ENCODE assay signal across 16 cellular contexts in the genomic region with DNA sequence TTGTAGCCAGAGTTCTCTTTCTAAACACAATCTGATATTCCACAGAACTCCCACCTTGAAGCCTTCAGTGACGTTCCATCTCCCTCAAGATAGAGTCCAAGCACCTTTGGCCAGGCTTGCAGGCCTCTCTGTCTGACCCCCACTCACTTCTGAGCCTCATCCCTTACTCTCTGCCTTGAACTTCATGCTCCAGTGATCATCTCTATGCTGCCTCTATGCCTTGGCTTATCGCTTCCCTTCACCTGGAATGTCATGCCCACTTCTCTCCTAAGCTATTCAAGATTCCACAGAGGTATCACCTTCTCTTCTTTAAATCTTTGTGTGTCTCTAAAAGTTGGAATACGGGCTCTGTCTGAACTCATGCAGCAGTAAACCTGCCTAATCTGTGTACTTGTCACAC. TPM values are rescaled to one million over a fixed set of nuclear protein-coding genes. Genes with fewer than 3 reads are reported as not detected.
DNase-seq lines count a peak whose midpoint lies in the region; ATAC-seq and TF ChIP-seq lines count a peak whose summit lies in the region.
"Had no signal": no experiment of that assay in that cellular context is flagged by ENCODE, and none has a peak within 500 bp of the region (broad histone marks: within the 10 kb centered on the region; RNA-seq: fewer than 3 reads in every experiment).

No MANE protein-coding gene starts in this region.

- H3K4me1 Mint-ChIP-seq in activated naive CD8-positive, alpha-beta T cell treated with anti-CD3 and anti-CD28 coated beads, Interleukin-2, amount 10 ng/mL, durations not matched to agents 7 days and 5 days, result no peaks in the 10 kb centered on the region
- H3K4me1 Mint-ChIP-seq in activated naive CD8-positive, alpha-beta T cell treated with anti-CD3 and anti-CD28 coated beads, Interleukin-2, amount 50 U/mL, for 24 hours, result no peaks in the 10 kb centered on the region
- no peaks in the 10 kb centered on the region for H3K4me1 Mint-ChIP-seq in activated naive CD4-positive, alpha-beta T cell treated with anti-CD3 and anti-CD28 coated beads, Interleukin-2, amount 10 ng/mL, durations not matched to agents 7 days and 5 days

- WGBS in psoas muscle, 3 donors, result 66 to 88% (median 76%) methylated on average over 3 of the region's 3 CpGs

- H3K36me3 ChIP-seq in psoas muscle (ENCODE audit: insufficient read depth in 1 of 2, low read depth in 1 of 2) (no peaks in the 10 kb centered on the region), left lung (no peaks in the 10 kb centered on the region)

- no peaks in the 10 kb centered on the region for H3K27me3 ChIP-seq in psoas muscle (ENCODE audit: insufficient read depth in 3 of 3, low read length in 2 of 3)
- H3K27me3 ChIP-seq in left lung, result no peaks in the 10 kb centered on the region

- no peaks in the 10 kb centered on the region for H3K9me3 Mint-ChIP-seq in activated naive CD8-positive, alpha-beta T cell treated with anti-CD3 and anti-CD28 coated beads, Interleukin-2, amount 10 ng/mL, durations not matched to agents 7 days and 5 days
- H3K9me3 Mint-ChIP-seq in activated naive CD8-positive, alpha-beta T cell treated with anti-CD3 and anti-CD28 coated beads, Interleukin-2, amount 50 U/mL, for 24 hours, result no peaks in the 10 kb centered on the region
- no peaks in the 10 kb centered on the region for H3K9me3 Mint-ChIP-seq in activated naive CD4-positive, alpha-beta T cell treated with anti-CD3 and anti-CD28 coated beads, Interleukin-2, amount 10 ng/mL, durations not matched to agents 7 days and 5 days
- H3K9me3 Mint-ChIP-seq: CD4-positive, alpha-beta T cell; GM23338; HFFc6 had no signal

- CTCF ChIA-PET in activated naive CD4-positive, alpha-beta T cell treated with anti-CD3 and anti-CD28 coated beads, Interleukin-2, amount 10 ng/mL, durations not matched to agents 7 days and 5 days (lab: Charles Lee), result interaction anchor here (0.8 to 2.4 kb wide), 15 partner anchors 8 to 159 kb away, joined by 3 to 13 read pairs (median 5); partner anchors contain the start of gene DCTN3

- TF ChIP-seq CTCF in psoas muscle (IDR thresholded peaks at IDR 0.05) (no peak), left lung (IDR thresholded peaks at IDR 0.05) (no peak)

- peaks cover 6% of the 10 kb centered on the region for H3K4me1 ChIP-seq in psoas muscle
- H3K4me1 ChIP-seq in left lung, result no peaks in the 10 kb centered on the region

- peaks cover 4% of the 10 kb centered on the region for H3K27me3 Mint-ChIP-seq in activated naive CD8-positive, alpha-beta T cell treated with anti-CD3 and anti-CD28 coated beads, Interleukin-2, amount 10 ng/mL, durations not matched to agents 7 days and 5 days
- H3K27me3 Mint-ChIP-seq in activated naive CD8-positive, alpha-beta T cell treated with anti-CD3 and anti-CD28 coated beads, Interleukin-2, amount 50 U/mL, for 24 hours, result peaks cover 9% of the 10 kb centered on the region
- H3K27me3 Mint-ChIP-seq in activated naive CD4-positive, alpha-beta T cell treated with anti-CD3 and anti-CD28 coated beads, Interleukin-2, amount 10 ng/mL, durations not matched to agents 7 days and 5 days, result peaks cover 39% of the 10 kb centered on the region

- no peak for DNase-seq in activated naive CD8-positive, alpha-beta T cell treated with anti-CD3 and anti-CD28 coated beads, Interleukin-2, amount 10 ng/mL, durations not matched to agents 7 days and 5 days
- DNase-seq in activated naive CD8-positive, alpha-beta T cell treated with anti-CD3 and anti-CD28 coated beads, Interleukin-2, amount 50 U/mL, for 24 hours, result no peak
- peak; percentile 55 for DNase-seq in left kidney (ENCODE audit: low read depth, low spot score)
- no peak for DNase-seq in psoas muscle
- no peak for DNase-seq in left lung
- DNase-seq in NOMO-1 treated with DMSO at 0.1 percent for 48 hours (lab: John Stamatoyannopoulos, UW; ENCODE audit: unreplicated experiment), result no peak
- DNase-seq in activated naive CD4-positive, alpha-beta T cell treated with anti-CD3 and anti-CD28 coated beads, Interleukin-2, amount 10 ng/mL, durations not matched to agents 7 days and 5 days, result no peak

- no peak overlapping the region for H3K4me3 ChIP-seq in psoas muscle
- no peak overlapping the region for H3K4me3 ChIP-seq in left lung
- H3K4me3 ChIP-seq: A549, GM23338 had no signal

- ATAC-seq in activated naive CD8-positive, alpha-beta T cell treated with anti-CD3 and anti-CD28 coated beads, Interleukin-2, amount 10 ng/mL, durations not matched to agents 7 days and 5 days (ENCODE audit: low read depth), result no peak
- ATAC-seq in activated naive CD8-positive, alpha-beta T cell treated with anti-CD3 and anti-CD28 coated beads, Interleukin-2, amount 50 U/mL, for 24 hours, result no peak
- ATAC-seq in psoas muscle (peak in 1 of 4 donors; percentile 12), left lung (no peak)

- intact Hi-C loops in psoas muscle (cut with DNase I) (loop anchor here (2.0 to 10.0 kb wide), 6 partner anchors 54 to 276 kb away; partner anchors contain the start of genes KIF24 (in 1 of the 2) and NUDT2 (in 1 of the 2)), left lung (cut with DNase I) (loop anchor here in 1 of 2 donors (10.0 kb wide), 2 partner anchors 198 to 268 kb away; no protein-coding TSS in a partner anchor)

- POLR2A ChIA-PET in activated naive CD8-positive, alpha-beta T cell treated with anti-CD3 and anti-CD28 coated beads, Interleukin-2, amount 10 ng/mL, durations not matched to agents 7 days and 5 days (lab: Charles Lee), result no interaction called here

- no peak overlapping the region for H3K4me3 Mint-ChIP-seq in activated naive CD8-positive, alpha-beta T cell treated with anti-CD3 and anti-CD28 coated beads, Interleukin-2, amount 10 ng/mL, durations not matched to agents 7 days and 5 days
- no peak overlapping the region for H3K4me3 Mint-ChIP-seq in activated naive CD8-positive, alpha-beta T cell treated with anti-CD3 and anti-CD28 coated beads, Interleukin-2, amount 50 U/mL, for 24 hours
- no peak overlapping the region for H3K4me3 Mint-ChIP-seq in activated naive CD4-positive, alpha-beta T cell treated with anti-CD3 and anti-CD28 coated beads, Interleukin-2, amount 10 ng/mL, durations not matched to agents 7 days and 5 days
- H3K4me3 Mint-ChIP-seq: CD4-positive, alpha-beta T cell; GM23338; HFFc6 had no signal

- peak overlapping the region; percentile 2 for H3K27ac Mint-ChIP-seq in activated naive CD8-positive, alpha-beta T cell treated with anti-CD3 and anti-CD28 coated beads, Interleukin-2, amount 10 ng/mL, durations not matched to agents 7 days and 5 days
- no peak overlapping the region for H3K27ac Mint-ChIP-seq in activated naive CD8-positive, alpha-beta T cell treated with anti-CD3 and anti-CD28 coated beads, Interleukin-2, amount 50 U/mL, for 24 hours
- H3K27ac Mint-ChIP-seq in activated naive CD4-positive, alpha-beta T cell treated with anti-CD3 and anti-CD28 coated beads, Interleukin-2, amount 10 ng/mL, durations not matched to agents 7 days and 5 days, result no peak overlapping the region
- H3K27ac Mint-ChIP-seq: CD4-positive, alpha-beta T cell; GM23338; HFFc6 had no signal

- H3K36me3 Mint-ChIP-seq in activated naive CD8-positive, alpha-beta T cell treated with anti-CD3 and anti-CD28 coated beads, Interleukin-2, amount 10 ng/mL, durations not matched to agents 7 days and 5 days, result no peaks in the 10 kb centered on the region
- H3K36me3 Mint-ChIP-seq in activated naive CD8-positive, alpha-beta T cell treated with anti-CD3 and anti-CD28 coated beads, Interleukin-2, amount 50 U/mL, for 24 hours (ENCODE audit: low read depth), result no peaks in the 10 kb centered on the region
- no peaks in the 10 kb centered on the region for H3K36me3 Mint-ChIP-seq in activated naive CD4-positive, alpha-beta T cell treated with anti-CD3 and anti-CD28 coated beads, Interleukin-2, amount 10 ng/mL, durations not matched to agents 7 days and 5 days

- H3K27ac ChIP-seq in psoas muscle (peak overlapping the region; percentile 50), left lung (no peak overlapping the region)
- H3K27ac ChIP-seq: 22Rv1, A549, C4-2B had no signal

- H3K9me3 ChIP-seq in psoas muscle (no peaks in the 10 kb centered on the region), left lung (no peaks in the 10 kb centered on the region)
- H3K9me3 ChIP-seq: A549, Caco-2 had no signal

RNA-seq across cellular contexts. Expression of gene RPP25L, which starts 9.0 kb away (rescaled TPM):
- total RNA-seq in activated naive CD8-positive, alpha-beta T cell treated with anti-CD3 and anti-CD28 coated beads, Interleukin-2, amount 10 ng/mL, durations not matched to agents 7 days and 5 days, result 10 to 100 TPM; 27.2 to 29.3 TPM
- total RNA-seq in psoas muscle, result 10 to 100 TPM; 63.1 to 84.7 (median 68.3) TPM
- polyA plus RNA-seq in psoas muscle, result 100 to 1,000 TPM in 1 of 3 donors, 10 to 100 TPM in 2; 58.5 to 124 (median 70.1) TPM
- total RNA-seq in left lung, result 10 to 100 TPM; 18.6 to 21.9 TPM

RNA-seq across cellular contexts. Expression of gene CNTFR, which starts 13.4 kb away (rescaled TPM):
- total RNA-seq in activated naive CD8-positive, alpha-beta T cell treated with anti-CD3 and anti-CD28 coated beads, Interleukin-2, amount 10 ng/mL, durations not matched to agents 7 days and 5 days, result not detected
- 10 to 100 TPM; 32.3 to 85.1 (median 54.7) TPM for total RNA-seq in psoas muscle
- polyA plus RNA-seq in psoas muscle, result 10 to 100 TPM; 59.9 to 97.4 (median 64.4) TPM
- under 1 TPM; 0.90 to 0.92 TPM for total RNA-seq in left lung
- total RNA-seq: CD4-positive, alpha-beta T cell; HFFc6 had no signal

RNA-seq across cellular contexts. Expression of gene DCTN3, which starts 17.4 kb away (rescaled TPM):
- 100 to 1,000 TPM; 121 to 122 TPM for total RNA-seq in activated naive CD8-positive, alpha-beta T cell treated with anti-CD3 and anti-CD28 coated beads, Interleukin-2, amount 10 ng/mL, durations not matched to agents 7 days and 5 days
- 100 to 1,000 TPM in 2 of 4 donors, 10 to 100 TPM in 2; 79.4 to 109 (median 93.8) TPM for total RNA-seq in psoas muscle
- polyA plus RNA-seq in psoas muscle, result 10 to 100 TPM; 52.7 to 96.5 (median 95.8) TPM
- total RNA-seq in left lung, result 10 to 100 TPM; 69.8 to 70.4 TPM

RNA-seq across cellular contexts. Expression of gene ARID3C, which starts 26.0 kb away (rescaled TPM):
- total RNA-seq in activated naive CD8-positive, alpha-beta T cell treated with anti-CD3 and anti-CD28 coated beads, Interleukin-2, amount 10 ng/mL, durations not matched to agents 7 days and 5 days, result not detected
- total RNA-seq in psoas muscle (under 1 TPM in 1 of 4 donors, not detected in 3; 0.16 TPM), left lung (not detected)
- polyA plus RNA-seq in psoas muscle, result not detected
- total RNA-seq: Caco-2, H7 had no signal
- polyA plus RNA-seq: BJ, GM23338 had no signal

RNA-seq across cellular contexts. Expression of gene SIGMAR1, which starts 34.7 kb away (rescaled TPM):
- 10 to 100 TPM; 48.8 to 55.4 TPM for total RNA-seq in activated naive CD8-positive, alpha-beta T cell treated with anti-CD3 and anti-CD28 coated beads, Interleukin-2, amount 10 ng/mL, durations not matched to agents 7 days and 5 days
- total RNA-seq in psoas muscle (10 to 100 TPM; 13.0 to 16.5 (median 13.8) TPM), left lung (10 to 100 TPM; 50.5 to 72.1 TPM)
- 10 to 100 TPM; 13.8 to 50.1 (median 20.1) TPM for polyA plus RNA-seq in psoas muscle

Comparison
In these comparisons a context has a peak if more than half of its experiments do, and no peak if none do; other contexts are left out.
1. RNA of gene CNTFR, which starts 13.4 kb away (total RNA-seq): 32.3 to 85.1 TPM in psoas muscle; 0.90 to 0.92 TPM in left lung and not detected in activated naive CD8-positive, alpha-beta T cell treated with anti-CD3 and anti-CD28 coated beads, Interleukin-2, amount 10 ng/mL, durations not matched to agents 7 days and 5 days; every median in the first group is over 10 times any median in the second.